ENCODE assay signal across 16 cellular contexts in the genomic region with DNA sequence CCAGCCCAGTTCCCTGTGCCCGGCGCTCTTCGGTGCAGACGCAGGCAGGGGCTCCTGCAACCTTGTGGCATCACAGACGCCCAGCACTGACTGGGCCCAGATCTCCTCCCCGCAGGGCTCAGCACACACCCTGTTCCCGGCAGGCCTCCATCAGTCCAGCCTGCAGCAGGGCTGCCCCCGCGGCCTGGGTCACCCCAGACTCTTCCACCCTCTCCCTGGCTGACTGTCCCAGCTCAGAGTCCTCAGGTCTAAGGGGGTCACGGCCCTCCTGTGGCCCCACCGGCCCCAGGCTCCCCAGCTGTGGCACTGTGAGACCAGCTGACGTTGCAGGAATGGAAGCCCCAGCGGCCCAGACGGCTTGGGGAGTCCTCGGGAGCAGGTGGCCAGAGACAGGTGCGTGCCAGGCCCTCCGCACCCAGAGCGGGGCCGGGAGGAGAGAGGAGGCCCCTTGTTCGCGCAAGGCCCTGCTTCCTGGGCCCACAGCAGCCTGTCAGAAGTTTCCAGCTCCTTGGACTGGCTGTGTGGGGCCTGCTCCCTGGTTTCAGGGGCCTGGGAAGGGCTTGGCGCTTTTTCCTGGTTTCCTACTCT. TPM values are rescaled to one million over a fixed set of nuclear protein-coding genes. Genes with fewer than 3 reads are reported as not detected.
A peak's percentile ranks its signal among the peaks of the same experiment; 100 is the strongest.
DNase-seq lines count a peak whose midpoint lies in the region; ATAC-seq and TF ChIP-seq lines count a peak whose summit lies in the region.
"Had no signal": no experiment of that assay in that cellular context is flagged by ENCODE, and none has a peak within 500 bp of the region (broad histone marks: within the 10 kb centered on the region; RNA-seq: fewer than 3 reads in every experiment).

No MANE protein-coding gene starts in this region.

- no TSS peak for BruUV-seq in HCT116 (replicated peaks; lab: Mats Ljungman, UMichigan)

- DNase-seq in DMS 273 (lab: John Stamatoyannopoulos, UW; ENCODE audit: unreplicated experiment) (peak; percentile 64), DMS 273 treated with DMSO at 0.1 percent for 48 hours (lab: John Stamatoyannopoulos, UW) (no peak), HCT116 (ENCODE audit: low read depth, low spot score) (no peak), RWPE1 (ENCODE audit: low spot score) (no peak), myocyte (ENCODE audit: low read depth) (peak; percentile 62), H4 (ENCODE audit: low spot score) (no peak)
- no peak for DNase-seq in stimulated activated CD4-positive, alpha-beta T cell treated with anti-CD3 and anti-CD28 coated beads, Interleukin-4, amount 100 ng/mL, for 4 hours
- DNase-seq: GOT3, NCI-H1436, NCI-H2081, NCI-H2227 treated with DMSO at 0.1 percent for 48 hours had no signal

- POLR2A ChIA-PET in HCT116 (lab: Charles Lee): no interaction called here
- POLR2A ChIA-PET in RWPE1 (lab: Yijun Ruan, JAX; ENCODE audit: low non-redundant PET): no interaction called here

- peaks cover 9 to 30% of the 10 kb centered on the region in 2 experiments; a peak in 3 of 4 replicates for H3K4me1 ChIP-seq in HCT116 (ENCODE audit: control insufficient read depth in 1 of 2, insufficient read depth in 2 of 2, low read length in 2 of 2)

- no peak for TF ChIP-seq CTCF in HCT116 (IDR thresholded peaks at IDR 0.05 in 2 of 3, conservative IDR thresholded peaks at IDR 0.05 in 1 of 3; ENCODE audit: borderline replicate concordance in 1 of 3, insufficient read depth in 1 of 3, low read depth in 2 of 3, low read length in 2 of 3)
- TF ChIP-seq CTCF in RWPE1 (conservative IDR thresholded peaks at IDR 0.05; ENCODE audit: low read depth): no peak

- no peak overlapping the region for H3K9ac ChIP-seq in HCT116 (ENCODE audit: low read length)
- H3K9ac ChIP-seq: KMS-11 had no signal

- no peaks in the 10 kb centered on the region for H3K9me2 ChIP-seq in HCT116 (ENCODE audit: insufficient read depth)

- H3K4me3 ChIP-seq in HCT116 (replicated peaks in 1 of 2; ENCODE audit: low read depth in 1 of 2, low read length in 2 of 2): no peak overlapping the region

- no peaks in the 10 kb centered on the region for H3K36me3 ChIP-seq in HCT116 (ENCODE audit: control insufficient read depth in 1 of 2, insufficient read depth in 2 of 2, low read length in 2 of 2)

- H3K79me2 ChIP-seq in HCT116 (ENCODE audit: insufficient read depth, low read length): peaks cover 24% of the 10 kb centered on the region

- no peaks in the 10 kb centered on the region for H4K20me1 ChIP-seq in HCT116 (ENCODE audit: insufficient read depth)

- RAD21 ChIA-PET in HCT116 (lab: Charles Lee; ENCODE audit: low non-redundant PET in 1 of 2, low total read pairs in 2 of 2, uncharacterized antibody in 2 of 2, unreplicated experiment in 2 of 2): no interaction called here

- no peak overlapping the region for H2AFZ ChIP-seq in HCT116 (ENCODE audit: low read depth, low read length, poor library complexity, severe bottlenecking)

- peak; percentile 23 for TF ChIP-seq POLR2A in HCT116 (IDR thresholded peaks at IDR 0.05; ENCODE audit: borderline replicate concordance, extremely low read depth, insufficient read depth, insufficient read length)

- intact Hi-C loops in HCT116 (cut with micrococcal nuclease): no loop called here

- no peak overlapping the region for H3K4me2 ChIP-seq in HCT116 (ENCODE audit: low read length)
- H3K4me2 ChIP-seq: KMS-11 had no signal

- ATAC-seq in HCT116 (no peak), GM21423 (IDR thresholded peaks at IDR 0.05; ENCODE audit: unreplicated experiment) (no peak)

- H3K27ac ChIP-seq in HCT116 (ENCODE audit: low read depth, low read length) (peak overlapping the region; percentile 6; the same call in 1 of the 2 replicates), RWPE1 (peak overlapping the region; percentile 81)
- H3K27ac ChIP-seq: 22Rv1, KMS-11 had no signal

- no peak for TF ChIP-seq RAD21 in HCT116 (IDR thresholded peaks at IDR 0.05; ENCODE audit: low read depth)

- CTCF ChIA-PET in HCT116 (lab: Charles Lee): no interaction called here
- CTCF ChIA-PET in RWPE1 (lab: Yijun Ruan, JAX): interaction anchor here (0.6 to 2.7 kb wide), 2 partner anchors 114 to 307 kb away, joined by 3 to 8 read pairs; no protein-coding TSS in a partner anchor

- no peaks in the 10 kb centered on the region for H3K27me3 ChIP-seq in HCT116 (ENCODE audit: insufficient read depth, low read length)

- no peaks in the 10 kb centered on the region for H3K9me3 ChIP-seq in HCT116 (ENCODE audit: control insufficient read depth in 1 of 2, insufficient read depth in 1 of 2, low read depth in 1 of 2, low read length in 2 of 2)

TF ChIP-seq in HCT116, 20 proteins besides CTCF, POLR2A, EP300 and RAD21:
- TF ChIP-seq JUND (IDR thresholded peaks at IDR 0.05): no peak
- no peak for TF ChIP-seq CBX3 (IDR thresholded peaks at IDR 0.05; ENCODE audit: low read depth)
- TF ChIP-seq, protein P1, sequence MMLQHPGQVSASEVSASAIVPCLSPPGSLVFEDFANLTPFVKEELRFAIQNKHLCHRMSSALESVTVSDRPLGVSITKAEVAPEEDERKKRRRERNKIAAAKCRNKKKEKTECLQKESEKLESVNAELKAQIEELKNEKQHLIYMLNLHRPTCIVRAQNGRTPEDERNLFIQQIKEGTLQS (IDR thresholded peaks at IDR 0.05): no peak
- no peak for TF ChIP-seq ELF1 (IDR thresholded peaks at IDR 0.05; ENCODE audit: borderline replicate concordance, low read depth)
- TF ChIP-seq EZH2phosphoT487 (IDR thresholded peaks at IDR 0.05; ENCODE audit: borderline replicate concordance): no peak
- TF ChIP-seq EZH2 (IDR thresholded peaks at IDR 0.05): no peak
- TF ChIP-seq ZFX (IDR thresholded peaks at IDR 0.05): no peak
TF ChIP-seq in HCT116: peak in this region for 0.

RNA-seq across cellular contexts. Expression of a gene that starts 4.2 kb away (rescaled TPM):
- total RNA-seq in HCT116 (2021; ENCODE audit: unreplicated experiment) (16.3 TPM), myocyte (61.8 and 68.1 TPM in 2 replicates)
- polyA plus RNA-seq in HCT116 (2012): 7.1 and 7.8 TPM in 2 replicates
- polyA plus RNA-seq in myocyte (2012): 32.0 TPM
- total RNA-seq in H4 (2014; rRNA removed; shearing (Covaris generic)): 20.5 and 29.6 TPM in 2 replicates

RNA-seq across cellular contexts. Expression of a gene that starts 4.5 kb away (rescaled TPM):
- total RNA-seq in HCT116 (2021; ENCODE audit: unreplicated experiment): 133 TPM
- 118 and 119 TPM in 2 replicates for polyA plus RNA-seq in HCT116 (2012)
- total RNA-seq in myocyte: 142 and 150 TPM in 2 replicates
- 196 TPM for polyA plus RNA-seq in myocyte (2012)
- 101 and 116 TPM in 2 replicates for total RNA-seq in H4 (2014; rRNA removed; shearing (Covaris generic))

RNA-seq across cellular contexts. Expression of a gene that starts 10.3 kb away (rescaled TPM):
- total RNA-seq in HCT116 (2021; ENCODE audit: unreplicated experiment) (6.9 TPM), myocyte (1.2 TPM in 1 of 2 replicates, not detected in the other)
- 4.1 and 4.2 TPM in 2 replicates for polyA plus RNA-seq in HCT116 (2012)
- polyA plus RNA-seq in myocyte (2012): 1.9 TPM
- 0.21 TPM in 1 of 2 replicates, not detected in the other for total RNA-seq in H4 (2014; rRNA removed; shearing (Covaris generic))
- total RNA-seq: M059J had no signal

RNA-seq across cellular contexts. Expression of a gene that starts 22.3 kb away (rescaled TPM):
- total RNA-seq in HCT116 (2021; ENCODE audit: unreplicated experiment) (0.37 TPM), myocyte (not detected in 2 replicates)
- polyA plus RNA-seq in HCT116 (2012): 0.09 TPM in 1 of 2 replicates, not detected in the other
- polyA plus RNA-seq in myocyte (2012): not detected
- total RNA-seq in H4 (2014; rRNA removed; shearing (Covaris generic)): not detected in 2 replicates
- total RNA-seq: M059J had no signal
- polyA plus RNA-seq: BJ had no signal

RNA-seq across cellular contexts. Expression of a gene that starts 29.9 kb away (rescaled TPM):
- total RNA-seq in HCT116 (2021; ENCODE audit: unreplicated experiment): 56.2 TPM
- polyA plus RNA-seq in HCT116 (2012): 52.4 and 63.6 TPM in 2 replicates
- 0.47 TPM in 1 of 2 replicates, not detected in the other for total RNA-seq in myocyte
- not detected for polyA plus RNA-seq in myocyte (2012)
- not detected in 2 replicates for total RNA-seq in H4 (2014; rRNA removed; shearing (Covaris generic))
- total RNA-seq: M059J had no signal

Comparison
In these comparisons a context has a peak if more than half of its experiments do, and no peak if none do; other contexts are left out.
1. DNase-seq: peak in DMS 273 (single experiment) and myocyte (single experiment); none in DMS 273 treated with DMSO at 0.1 percent for 48 hours (single experiment), HCT116 (single experiment), RWPE1 (single experiment), stimulated activated CD4-positive, alpha-beta T cell treated with anti-CD3 and anti-CD28 coated beads, Interleukin-4, amount 100 ng/mL, for 4 hours (0 of 2) and H4 (single experiment).